In the genomic region with DNA sequence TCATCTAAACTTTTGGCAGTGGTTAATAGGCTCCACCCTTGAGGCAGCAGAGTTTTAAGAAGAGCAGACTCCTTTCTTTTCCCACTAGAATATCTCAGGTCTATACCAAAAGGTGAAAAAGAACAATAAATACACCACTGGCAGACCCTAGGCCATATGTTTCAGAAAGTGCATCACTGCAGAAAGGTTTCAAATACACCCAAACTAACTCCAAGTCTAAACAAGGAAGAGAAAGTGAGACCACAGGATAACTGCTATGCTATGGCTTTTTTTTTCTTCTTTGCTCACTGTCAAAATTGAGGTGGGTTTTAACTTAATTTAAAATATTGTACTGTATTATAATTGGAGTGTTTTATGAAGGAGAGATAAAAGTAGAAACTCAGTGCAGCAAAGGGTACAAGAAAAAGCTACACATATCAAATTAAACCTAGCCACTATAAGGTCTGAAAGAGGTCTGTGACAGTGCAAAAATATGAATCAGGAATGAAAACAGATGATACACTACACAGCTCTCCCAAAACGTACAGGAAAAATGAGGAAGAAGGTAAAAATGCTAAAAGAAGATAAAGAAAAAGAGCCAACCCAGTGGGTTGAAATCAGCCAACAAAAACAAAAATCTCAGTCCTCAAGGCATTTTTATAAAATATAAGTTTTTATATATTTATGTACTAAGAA, we compare ENCODE assay signal across 13 cellular contexts. TPM values are rescaled to one million over a fixed set of nuclear protein-coding genes. Genes with fewer than 3 reads are reported as not detected.
DNase-seq lines count a peak whose midpoint lies in the region; ATAC-seq and TF ChIP-seq lines count a peak whose summit lies in the region.
"Had no signal": no experiment of that assay in that cellular context is flagged by ENCODE, and none has a peak within 500 bp of the region (broad histone marks: within the 10 kb centered on the region; RNA-seq: fewer than 3 reads in every experiment).

No MANE protein-coding gene starts in this region.

- no peaks in the 10 kb centered on the region for H3K9me3 ChIP-seq in MM.1S (replicated peaks; ENCODE audit: insufficient read depth, low read length)
- H3K9me3 ChIP-seq in ovary, result no peaks in the 10 kb centered on the region
- no peaks in the 10 kb centered on the region for H3K9me3 ChIP-seq in thyroid gland

- H4K20me1 ChIP-seq in MM.1S (ENCODE audit: insufficient read depth, low read length), result no peaks in the 10 kb centered on the region

- H3K27me3 ChIP-seq in MM.1S (replicated peaks; ENCODE audit: insufficient read depth, low read length) (no peaks in the 10 kb centered on the region), ovary (no peaks in the 10 kb centered on the region), thyroid gland (no peaks in the 10 kb centered on the region)

- no peak overlapping the region for H3K4me3 Mint-ChIP-seq in activated T-helper 1 cell treated with anti-CD3 and anti-CD28 coated beads, Interleukin-12 subunit alpha, Interleukin-12 subunit beta, Interleukin-2, Interleukin-4 antibody, amounts not matched to agents 30 ng/mL and 10 ng/mL and 1 ng/mL, durations not matched to agents 14 hours and 24 hours and 36 hours
- no peak overlapping the region for H3K4me3 Mint-ChIP-seq in naive B cell

- H3K27ac ChIP-seq in MM.1S (ENCODE audit: low read length), result peak overlapping the region; percentile 7; the same call in 1 of the 2 replicates
- no peak overlapping the region for H3K27ac ChIP-seq in ovary
- H3K27ac ChIP-seq in thyroid gland, result peak overlapping the region in 1 of 3 donors; percentile 1
- H3K27ac ChIP-seq: 22Rv1, HL-60 had no signal

- peaks cover 35% of the 10 kb centered on the region for H3K36me3 Mint-ChIP-seq in activated T-helper 1 cell treated with anti-CD3 and anti-CD28 coated beads, Interleukin-12 subunit alpha, Interleukin-12 subunit beta, Interleukin-2, Interleukin-4 antibody, amounts not matched to agents 30 ng/mL and 10 ng/mL and 1 ng/mL, durations not matched to agents 14 hours and 24 hours and 36 hours (ENCODE audit: low read depth)
- peaks cover 12 to 27% of the 10 kb centered on the region in 2 donors for H3K36me3 Mint-ChIP-seq in naive B cell

- intact Hi-C loops in activated T-helper 1 cell treated with anti-CD3 and anti-CD28 coated beads, Interleukin-12 subunit alpha, Interleukin-12 subunit beta, Interleukin-2, Interleukin-4 antibody, amounts not matched to agents 30 ng/mL and 10 ng/mL and 1 ng/mL, durations not matched to agents 14 hours and 24 hours and 36 hours (cut with micrococcal nuclease), result loop anchor here (1.0 kb wide), 1 partner anchor 9 kb away; a partner anchor contains a TSS
- intact Hi-C loops in ovary (cut with DNase I) (no loop called here), thyroid gland (cut with DNase I) (no loop called here)

- H3F3A ChIP-seq in MM.1S (ENCODE audit: insufficient read depth, low read length), result peaks cover 9% of the 10 kb centered on the region; the same call in 1 of the 2 replicates

- no peak overlapping the region for H2AFZ ChIP-seq in MM.1S (ENCODE audit: low read length)

- TF ChIP-seq EP300 in ovary (IDR thresholded peaks at IDR 0.05), result no peak

- peaks cover 22% of the 10 kb centered on the region for H3K4me1 Mint-ChIP-seq in activated T-helper 1 cell treated with anti-CD3 and anti-CD28 coated beads, Interleukin-12 subunit alpha, Interleukin-12 subunit beta, Interleukin-2, Interleukin-4 antibody, amounts not matched to agents 30 ng/mL and 10 ng/mL and 1 ng/mL, durations not matched to agents 14 hours and 24 hours and 36 hours (ENCODE audit: low read depth)
- peaks cover 26 to 38% (median 33%) of the 10 kb centered on the region in 3 donors for H3K4me1 Mint-ChIP-seq in naive B cell

- peak; percentile 49 for DNase-seq in NCI-H2171 treated with DMSO at 0.1 percent for 48 hours (lab: John Stamatoyannopoulos, UW)
- no peak for DNase-seq in NCI-H2171 (lab: John Stamatoyannopoulos, UW)
- DNase-seq in MM.1S, result peak; percentile 10
- DNase-seq in activated T-helper 1 cell treated with anti-CD3 and anti-CD28 coated beads, Interleukin-12 subunit alpha, Interleukin-12 subunit beta, Interleukin-2, Interleukin-4 antibody, amounts not matched to agents 30 ng/mL and 10 ng/mL and 1 ng/mL, durations not matched to agents 14 hours and 24 hours and 36 hours (ENCODE audit: low spot score), result no peak
- no peak for DNase-seq in naive B cell
- no peak for DNase-seq in ovary
- DNase-seq in thyroid gland, result no peak
- DNase-seq: activated CD8-positive, alpha-beta memory T cell treated with anti-CD3 and anti-CD28 coated beads for 24 hours; hypothalamus; SW 1271 had no signal

- no peak for TF ChIP-seq CTCF in MM.1S (IDR thresholded peaks at IDR 0.05; ENCODE audit: low read length)
- TF ChIP-seq CTCF in ovary (IDR thresholded peaks at IDR 0.05), result no peak
- no peak for TF ChIP-seq CTCF in thyroid gland (IDR thresholded peaks at IDR 0.05)

- peak overlapping the region; percentile 37 for H3K27ac Mint-ChIP-seq in activated T-helper 1 cell treated with anti-CD3 and anti-CD28 coated beads, Interleukin-12 subunit alpha, Interleukin-12 subunit beta, Interleukin-2, Interleukin-4 antibody, amounts not matched to agents 30 ng/mL and 10 ng/mL and 1 ng/mL, durations not matched to agents 14 hours and 24 hours and 36 hours
- H3K27ac Mint-ChIP-seq in naive B cell, result peak overlapping the region in 5 of 6 donors; percentile 21 to 79 (median 72)

- WGBS in ovary, 3 donors, result 0 to 10% (median 5%) methylated on average over 1 of the region's 1 CpG
- 44 to 49% methylated on average over 1 of the region's 1 CpG for WGBS in thyroid gland, 2 donors

- no peaks in the 10 kb centered on the region for H3K9me2 ChIP-seq in MM.1S (replicated peaks; ENCODE audit: insufficient read depth, low read length)

- H3K4me2 ChIP-seq in MM.1S (ENCODE audit: low read depth, low read length), result no peak overlapping the region

- no peak for ATAC-seq in naive B cell (ENCODE audit: low read depth in 2 of 2)
- ATAC-seq in HG02571 (IDR thresholded peaks at IDR 0.05; ENCODE audit: unreplicated experiment), result no peak

- H3K4me3 ChIP-seq in MM.1S (ENCODE audit: low read length) (no peak overlapping the region), ovary (no peak overlapping the region), thyroid gland (replicated peaks in 1 of 3) (no peak overlapping the region)

- H3K9me3 Mint-ChIP-seq in activated T-helper 1 cell treated with anti-CD3 and anti-CD28 coated beads, Interleukin-12 subunit alpha, Interleukin-12 subunit beta, Interleukin-2, Interleukin-4 antibody, amounts not matched to agents 30 ng/mL and 10 ng/mL and 1 ng/mL, durations not matched to agents 14 hours and 24 hours and 36 hours, result peaks cover 14% of the 10 kb centered on the region
- peaks cover 4 to 21% (median 14%) of the 10 kb centered on the region in 7 donors for H3K9me3 Mint-ChIP-seq in naive B cell

- H3K9ac ChIP-seq in MM.1S (ENCODE audit: low read length), result no peak overlapping the region

- H3K36me3 ChIP-seq in MM.1S (replicated peaks; ENCODE audit: insufficient read depth, low read length) (peaks cover 2% of the 10 kb centered on the region; the same call in 1 of the 2 replicates), ovary (no peaks in the 10 kb centered on the region), thyroid gland (no peaks in the 10 kb centered on the region)

- H3K27me3 Mint-ChIP-seq in activated T-helper 1 cell treated with anti-CD3 and anti-CD28 coated beads, Interleukin-12 subunit alpha, Interleukin-12 subunit beta, Interleukin-2, Interleukin-4 antibody, amounts not matched to agents 30 ng/mL and 10 ng/mL and 1 ng/mL, durations not matched to agents 14 hours and 24 hours and 36 hours (ENCODE audit: insufficient read depth), result no peaks in the 10 kb centered on the region
- no peaks in the 10 kb centered on the region for H3K27me3 Mint-ChIP-seq in naive B cell

- TF ChIP-seq POLR2A in ovary (IDR thresholded peaks at IDR 0.05), result no peak
- no peak for TF ChIP-seq POLR2A in thyroid gland (IDR thresholded peaks at IDR 0.05)

- H3K4me1 ChIP-seq in MM.1S (ENCODE audit: low read length) (peaks cover 9% of the 10 kb centered on the region), ovary (ENCODE audit: insufficient read depth) (no peaks in the 10 kb centered on the region), thyroid gland (peaks cover 15 to 25% of the 10 kb centered on the region in 2 donors)

- H3K79me2 ChIP-seq in MM.1S (ENCODE audit: low read length), result peaks cover 64% of the 10 kb centered on the region

RNA-seq across cellular contexts. Expression of a gene that starts 8.4 kb away (rescaled TPM):
- total RNA-seq in activated T-helper 1 cell treated with anti-CD3 and anti-CD28 coated beads, Interleukin-12 subunit alpha, Interleukin-12 subunit beta, Interleukin-2, Interleukin-4 antibody, amounts not matched to agents 30 ng/mL and 10 ng/mL and 1 ng/mL, durations not matched to agents 14 hours and 24 hours and 36 hours, result 40.7 and 44.4 TPM in 2 replicates
- 10 to 100 TPM; 21.5 to 54.6 (median 26.6) TPM for polyA plus RNA-seq in naive B cell (ENCODE audit: low read depth in 6 of 6)
- total RNA-seq in ovary, result 10 to 100 TPM; 26.8 to 36.1 (median 32.9) TPM
- 10 to 100 TPM; 16.7 to 19.2 TPM for polyA plus RNA-seq in ovary
- total RNA-seq in thyroid gland, result 100 to 1,000 TPM; 112 to 195 (median 138) TPM

Comparison
In these comparisons a context has a peak if more than half of its experiments do, and no peak if none do; other contexts are left out.
1. DNase-seq: peak in NCI-H2171 treated with DMSO at 0.1 percent for 48 hours (single experiment) and MM.1S (single experiment); none in NCI-H2171 (single experiment), activated T-helper 1 cell treated with anti-CD3 and anti-CD28 coated beads, Interleukin-12 subunit alpha, Interleukin-12 subunit beta, Interleukin-2, Interleukin-4 antibody, amounts not matched to agents 30 ng/mL and 10 ng/mL and 1 ng/mL, durations not matched to agents 14 hours and 24 hours and 36 hours (single experiment), naive B cell (single experiment), ovary (0 of 5) and thyroid gland (0 of 2).